ENCODE assay signal across 24 cellular contexts in the genomic region with DNA sequence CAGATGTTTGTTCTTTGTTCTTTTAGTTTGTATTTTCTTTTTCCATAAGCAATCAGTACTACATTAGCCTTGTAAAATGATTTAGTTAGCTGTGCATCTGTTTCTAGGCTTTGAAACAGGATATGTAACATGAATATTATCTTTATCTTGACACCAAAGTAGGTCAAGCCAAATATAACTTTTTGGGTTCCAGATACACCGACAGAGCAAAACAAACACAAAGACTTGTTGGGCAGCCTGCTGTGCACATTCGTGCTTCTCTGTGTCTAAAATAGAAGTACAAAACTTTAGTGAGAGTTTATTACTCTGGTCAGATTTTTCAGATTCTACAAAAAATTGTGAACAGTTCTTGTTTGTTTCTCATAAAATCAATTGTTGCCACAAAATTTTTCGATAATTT.
"Had no signal": no experiment of that assay in that cellular context is flagged by ENCODE, and none has a peak within 500 bp of the region (broad histone marks: within the 10 kb centered on the region; RNA-seq: fewer than 3 reads in every experiment).

No MANE protein-coding gene starts in this region.

- ATAC-seq: K562, Panc1, PC-3, SK-N-SH treated with all-trans-retinoic acid at 6 μM for 48 hours had no signal

- DNase-seq: NCI-H1092; NCI-H1105 treated with DMSO at 0.1 percent for 48 hours; NCI-H1417 treated with DMSO at 0.1 percent for 48 hours; NCI-H146; NCI-H1694 treated with DMSO at 0.1 percent for 48 hours; NCI-H1930; NCI-H2081 treated with DMSO at 0.1 percent for 48 hours; NCI-H2171; NCI-H226; NCI-H446; NCI-H510A; NCI-H524 treated with DMSO at 0.1 percent for 48 hours; NCI-H69; NCI-H774; NK-92 treated with Interleukin-12 subunit alpha and Interleukin-12 subunit beta, amount 100 ng/mL, for 24 hours; PC-3; SHP77; T-helper 1 cell had no signal

- FAIRE-seq: HTR-8/SVneo, K562 had no signal

- H3K27ac ChIP-seq: HL-60, RWPE1 had no signal

- H3K4me3 ChIP-seq: K562 had no signal
